Comparison of ENCODE assay signal across 8 cellular contexts in genomic region chr3:187679638-187680396, GRCh38. TPM values are rescaled to one million over a fixed set of nuclear protein-coding genes. Genes with fewer than 3 reads are reported as not detected.
DNase-seq lines count a peak whose midpoint lies in the region; ATAC-seq and TF ChIP-seq lines count a peak whose summit lies in the region.

No MANE protein-coding gene starts in this region.

- CTCF ChIA-PET in MCF 10A (lab: Yijun Ruan, JAX): interaction anchor here (0.6 to 19.7 kb wide), 76 partner anchors 11 to 1424 kb away, joined by 3 to 629 read pairs (median 5); partner anchors contain the start of genes RTP1, RTP2, RTP4 and SST

- peaks cover 69% of the 10 kb centered on the region for H3K27me3 Mint-ChIP-seq in MCF 10A (ENCODE audit: insufficient read depth, unreplicated experiment)

- intact Hi-C loops in MCF 10A (cut with micrococcal nuclease): loop anchor here (1.0 to 2.0 kb wide), 5 partner anchors 34 to 567 kb away; no protein-coding TSS in a partner anchor

- BruUV-seq in MCF 10A (replicated peaks; lab: Mats Ljungman, UMichigan): no TSS peak

- H3K27ac Mint-ChIP-seq in MCF 10A (ENCODE audit: low read depth, unreplicated experiment): no peak overlapping the region

- H3K4me1 Mint-ChIP-seq in MCF 10A (ENCODE audit: insufficient read depth, unreplicated experiment): no peaks in the 10 kb centered on the region

- POLR2A ChIA-PET in MCF 10A (lab: Yijun Ruan, JAX): interaction anchor here (0.6 to 1.9 kb wide), 6 partner anchors 10 to 384 kb away, joined by 3 to 14 read pairs (median 4); no protein-coding TSS in a partner anchor

- peak; percentile 84 for TF ChIP-seq CTCF in MCF 10A (IDR thresholded peaks at IDR 0.05; ENCODE audit: unreplicated experiment)

- peak; percentile 79 for ATAC-seq in HG02642 (IDR thresholded peaks at IDR 0.05; ENCODE audit: poor library complexity, unreplicated experiment)
- ATAC-seq in GM21447 (IDR thresholded peaks at IDR 0.05; ENCODE audit: unreplicated experiment): no peak

- no peaks in the 10 kb centered on the region for H3K36me3 Mint-ChIP-seq in MCF 10A (ENCODE audit: insufficient read depth, unreplicated experiment)

- no peaks in the 10 kb centered on the region for H3K9me3 Mint-ChIP-seq in MCF 10A (ENCODE audit: unreplicated experiment)

- H3K4me3 Mint-ChIP-seq in MCF 10A (ENCODE audit: unreplicated experiment): no peak overlapping the region

- peak; percentile 15 for DNase-seq in DMS79 (lab: John Stamatoyannopoulos, UW)
- DNase-seq in NCI-H2107 (lab: John Stamatoyannopoulos, UW): peak; percentile 82
- DNase-seq in UCSD-AML1 (lab: John Stamatoyannopoulos, UW; ENCODE audit: unreplicated experiment): peak; percentile 61
- DNase-seq in MCF 10A (ENCODE audit: unreplicated experiment): peak; percentile 78
- peak; percentile 88 for DNase-seq in inferior parietal cortex (ENCODE audit: extremely low spot score)
- DNase-seq in stimulated activated CD4-positive, alpha-beta T cell treated with anti-CD3 and anti-CD28 coated beads, Interleukin-15, amount 100 ng/mL, for 48 hours (ENCODE audit: low read depth in 2 of 2): peak; percentile 42 to 53

RNA-seq across cellular contexts. Expression of gene SST, which starts 9.6 kb away (rescaled TPM):
- not detected in 2 replicates for total RNA-seq in MCF 10A (2022)

RNA-seq across cellular contexts. Expression of gene RTP2, which starts 22.5 kb away (rescaled TPM):
- total RNA-seq in MCF 10A (2022): not detected in 2 replicates

Comparison
In these comparisons a context has a peak if more than half of its experiments do, and no peak if none do; other contexts are left out.
1. DNase-seq: peak in every context shown above with its lines; median percentile 88 in inferior parietal cortex; 82 in NCI-H2107; 78 in MCF 10A; 61 in UCSD-AML1; 48 in stimulated activated CD4-positive, alpha-beta T cell treated with anti-CD3 and anti-CD28 coated beads, Interleukin-15, amount 100 ng/mL, for 48 hours; 15 in DMS79.